In the genomic region with DNA sequence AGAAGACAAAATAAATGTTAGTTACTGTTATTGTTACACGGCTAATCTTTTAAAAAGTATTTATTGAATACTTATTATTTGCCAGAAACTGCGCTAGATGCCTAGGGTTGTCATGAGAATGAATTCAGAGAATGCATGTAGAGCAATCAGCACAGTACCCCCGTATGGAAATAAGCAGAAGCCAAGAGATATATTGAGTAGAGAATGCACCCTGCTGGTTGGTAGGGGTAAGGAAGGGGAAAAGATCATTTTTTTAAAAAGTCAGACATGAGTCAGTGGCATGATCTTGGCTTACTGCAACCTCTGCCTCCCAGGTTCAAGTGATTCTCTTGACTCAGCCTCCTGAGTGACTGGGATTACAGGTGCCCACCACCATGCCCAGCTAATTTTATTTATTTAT, we compare ENCODE assay signal across 8 cellular contexts. TPM values are rescaled to one million over a fixed set of nuclear protein-coding genes. Genes with fewer than 3 reads are reported as not detected.
DNase-seq lines count a peak whose midpoint lies in the region; ATAC-seq and TF ChIP-seq lines count a peak whose summit lies in the region.

No MANE protein-coding gene starts in this region.

- CTCF ChIA-PET in activated CD8-positive, alpha-beta T cell treated with anti-CD3 and anti-CD28 coated beads for 36 hours (lab: Charles Lee) = no interaction called here

- H3K4me3 Mint-ChIP-seq in activated naive CD8-positive, alpha-beta T cell treated with anti-CD3 and anti-CD28 coated beads, Interleukin-2, amount 50 U/mL, for 24 hours = no peak overlapping the region
- H3K4me3 Mint-ChIP-seq in activated naive CD8-positive, alpha-beta T cell treated with anti-CD3 and anti-CD28 coated beads for 36 hours = no peak overlapping the region
- H3K4me3 Mint-ChIP-seq in activated CD8-positive, alpha-beta T cell treated with anti-CD3 and anti-CD28 coated beads for 36 hours = no peak overlapping the region

- no peaks in the 10 kb centered on the region for H3K27me3 ChIP-seq in GM23248 (replicated peaks; ENCODE audit: insufficient read depth)
- no peaks in the 10 kb centered on the region for H3K27me3 ChIP-seq in lower lobe of right lung (ENCODE audit: low read depth)

- no peaks in the 10 kb centered on the region for H4K20me1 ChIP-seq in GM23248 (ENCODE audit: insufficient read depth)

- H3K4me2 ChIP-seq in GM23248 (ENCODE audit: unreplicated experiment) = no peak overlapping the region

- no peaks in the 10 kb centered on the region for H3K27me3 Mint-ChIP-seq in activated naive CD8-positive, alpha-beta T cell treated with anti-CD3 and anti-CD28 coated beads, Interleukin-2, amount 50 U/mL, for 24 hours
- H3K27me3 Mint-ChIP-seq in activated naive CD8-positive, alpha-beta T cell treated with anti-CD3 and anti-CD28 coated beads for 36 hours = no peaks in the 10 kb centered on the region
- no peaks in the 10 kb centered on the region for H3K27me3 Mint-ChIP-seq in activated CD8-positive, alpha-beta T cell treated with anti-CD3 and anti-CD28 coated beads for 36 hours

- no peaks in the 10 kb centered on the region for H3K36me3 Mint-ChIP-seq in activated naive CD8-positive, alpha-beta T cell treated with anti-CD3 and anti-CD28 coated beads, Interleukin-2, amount 50 U/mL, for 24 hours (ENCODE audit: low read depth)
- H3K36me3 Mint-ChIP-seq in activated naive CD8-positive, alpha-beta T cell treated with anti-CD3 and anti-CD28 coated beads for 36 hours = no peaks in the 10 kb centered on the region
- H3K36me3 Mint-ChIP-seq in activated CD8-positive, alpha-beta T cell treated with anti-CD3 and anti-CD28 coated beads for 36 hours (ENCODE audit: low read depth) = no peaks in the 10 kb centered on the region

- in situ Hi-C loops in GM23248 (cut with MboI) = no loop called here

- H3K4me1 Mint-ChIP-seq in activated naive CD8-positive, alpha-beta T cell treated with anti-CD3 and anti-CD28 coated beads, Interleukin-2, amount 50 U/mL, for 24 hours = peaks cover 17% of the 10 kb centered on the region
- peaks cover 12% of the 10 kb centered on the region for H3K4me1 Mint-ChIP-seq in activated naive CD8-positive, alpha-beta T cell treated with anti-CD3 and anti-CD28 coated beads for 36 hours
- H3K4me1 Mint-ChIP-seq in activated CD8-positive, alpha-beta T cell treated with anti-CD3 and anti-CD28 coated beads for 36 hours (ENCODE audit: low read depth) = peaks cover 11% of the 10 kb centered on the region

- H3K4me3 ChIP-seq in GM23248 (no peak overlapping the region), lower lobe of right lung (no peak overlapping the region)

- H3K27ac Mint-ChIP-seq in activated naive CD8-positive, alpha-beta T cell treated with anti-CD3 and anti-CD28 coated beads, Interleukin-2, amount 50 U/mL, for 24 hours = no peak overlapping the region
- H3K27ac Mint-ChIP-seq in activated naive CD8-positive, alpha-beta T cell treated with anti-CD3 and anti-CD28 coated beads for 36 hours = no peak overlapping the region
- H3K27ac Mint-ChIP-seq in activated CD8-positive, alpha-beta T cell treated with anti-CD3 and anti-CD28 coated beads for 36 hours = no peak overlapping the region

- POLR2A ChIA-PET in activated CD8-positive, alpha-beta T cell treated with anti-CD3 and anti-CD28 coated beads for 36 hours (lab: Charles Lee) = no interaction called here

- intact Hi-C loops in activated CD8-positive, alpha-beta T cell treated with anti-CD3 and anti-CD28 coated beads for 36 hours (cut with micrococcal nuclease) = no loop called here
- intact Hi-C loops in lower lobe of right lung (cut with DNase I) = no loop called here

- H3K27ac ChIP-seq in GM23248 = no peak overlapping the region
- H3K27ac ChIP-seq in lower lobe of right lung = no peak overlapping the region

- H3K36me3 ChIP-seq in GM23248 (ENCODE audit: low read depth) = no peaks in the 10 kb centered on the region
- no peaks in the 10 kb centered on the region for H3K36me3 ChIP-seq in lower lobe of right lung

- no peak overlapping the region for H2AFZ ChIP-seq in GM23248

- no peaks in the 10 kb centered on the region for H3K9me3 Mint-ChIP-seq in activated naive CD8-positive, alpha-beta T cell treated with anti-CD3 and anti-CD28 coated beads, Interleukin-2, amount 50 U/mL, for 24 hours
- H3K9me3 Mint-ChIP-seq in activated naive CD8-positive, alpha-beta T cell treated with anti-CD3 and anti-CD28 coated beads for 36 hours = no peaks in the 10 kb centered on the region
- H3K9me3 Mint-ChIP-seq in activated CD8-positive, alpha-beta T cell treated with anti-CD3 and anti-CD28 coated beads for 36 hours = no peaks in the 10 kb centered on the region

- ATAC-seq in activated naive CD8-positive, alpha-beta T cell treated with anti-CD3 and anti-CD28 coated beads, Interleukin-2, amount 50 U/mL, for 24 hours = peak; percentile 72
- peak; percentile 89 for ATAC-seq in activated CD8-positive, alpha-beta T cell treated with anti-CD3 and anti-CD28 coated beads for 36 hours
- ATAC-seq in lower lobe of right lung (peak in 1 of 2 donors; percentile 56), HG03108 (IDR thresholded peaks at IDR 0.05; ENCODE audit: unreplicated experiment) (no peak)

- H3F3A ChIP-seq in GM23248 (ENCODE audit: insufficient read depth) = 0 out of 2 replicates have a peak, but pooled peaks cover 4% of the 10 kb centered on the region

- no peak for DNase-seq in activated naive CD8-positive, alpha-beta T cell treated with anti-CD3 and anti-CD28 coated beads, Interleukin-2, amount 50 U/mL, for 24 hours
- no peak for DNase-seq in activated naive CD8-positive, alpha-beta T cell treated with anti-CD3 and anti-CD28 coated beads for 36 hours
- DNase-seq in GM23248 = peak; percentile 60
- peak; percentile 4 for DNase-seq in activated CD8-positive, alpha-beta T cell treated with anti-CD3 and anti-CD28 coated beads for 36 hours
- no peak for DNase-seq in lower lobe of right lung
- no peak for DNase-seq in NCI-H2029 (lab: John Stamatoyannopoulos, UW)

- H3K4me1 ChIP-seq in GM23248 (ENCODE audit: insufficient read depth) (peaks cover 9% of the 10 kb centered on the region), lower lobe of right lung (no peaks in the 10 kb centered on the region)

- H3K9me3 ChIP-seq in GM23248 (ENCODE audit: low read depth) (no peaks in the 10 kb centered on the region), lower lobe of right lung (no peaks in the 10 kb centered on the region)

- no peak overlapping the region for H3K9ac ChIP-seq in GM23248

- peak; percentile 39; the same call in 1 of the 2 replicates for TF ChIP-seq CTCF in LNCAP (IDR thresholded peaks at IDR 0.05)
- TF ChIP-seq CTCF in activated CD8-positive, alpha-beta T cell treated with anti-CD3 and anti-CD28 coated beads for 36 hours (IDR thresholded peaks at IDR 0.05) = peak; percentile 31
- peak; percentile 30 for TF ChIP-seq CTCF in lower lobe of right lung (IDR thresholded peaks at IDR 0.05)

- H3K79me2 ChIP-seq in GM23248 (ENCODE audit: insufficient read depth) = no peaks in the 10 kb centered on the region

- no peaks in the 10 kb centered on the region for H3K9me2 ChIP-seq in GM23248 (ENCODE audit: insufficient read depth)

- 28 to 31% methylated on average over 3 of the region's 3 CpGs for WGBS in GM23248 (ENCODE audit: low coverage in 1 of 2, low lambda C conversion rate in 2 of 2, missing lambda C conversion rate in 2 of 2), 2 experiments

RNA-seq across cellular contexts. Expression of a gene that starts 13.1 kb away (rescaled TPM):
- total RNA-seq in activated naive CD8-positive, alpha-beta T cell treated with anti-CD3 and anti-CD28 coated beads for 36 hours = under 1 TPM; 0.18 to 0.23 TPM
- total RNA-seq in GM23248 (2014; rRNA removed; shearing (Covaris generic)) = 0.22 TPM in 1 of 2 replicates, not detected in the other
- polyA plus RNA-seq in GM23248 (2016; fragmentation: Nextera tagmentation; extraction: Ambion mirVana) = 0.18 and 0.21 TPM in 2 replicates
- total RNA-seq in activated CD8-positive, alpha-beta T cell treated with anti-CD3 and anti-CD28 coated beads for 36 hours = under 1 TPM; 0.38 to 0.54 TPM
- not detected for total RNA-seq in lower lobe of right lung

Comparison
In these comparisons a context has a peak if more than half of its experiments do, and no peak if none do; other contexts are left out.
1. DNase-seq: peak in GM23248 (single experiment) and activated CD8-positive, alpha-beta T cell treated with anti-CD3 and anti-CD28 coated beads for 36 hours (single experiment); none in activated naive CD8-positive, alpha-beta T cell treated with anti-CD3 and anti-CD28 coated beads, Interleukin-2, amount 50 U/mL, for 24 hours (single experiment), activated naive CD8-positive, alpha-beta T cell treated with anti-CD3 and anti-CD28 coated beads for 36 hours (single experiment), lower lobe of right lung (single experiment) and NCI-H2029 (single experiment).
2. Peak in every context shown above with its lines, with median percentiles within 50 percentile points of each other: CTCF ChIP-seq.